5 cellular contexts compared by ENCODE assay signal in genomic region chr1:97540346-97540888, GRCh38.
"Had no signal": no experiment of that assay in that cellular context is flagged by ENCODE, and none has a peak within 500 bp of the region (broad histone marks: within the 10 kb centered on the region; RNA-seq: fewer than 3 reads in every experiment).

No MANE protein-coding gene starts in this region.

- ATAC-seq: HCT116 had no signal

- H3K4me1 ChIP-seq: HAP-1 had no signal

- H3K36me3 ChIP-seq: HAP-1 had no signal

- H3K9ac ChIP-seq: GM23248 had no signal

- H3K27ac ChIP-seq: GM23248 had no signal

- H3K9me3 ChIP-seq: HAP-1 had no signal

- H3K4me3 ChIP-seq: GM23248, HAP-1 had no signal

- H2AFZ ChIP-seq: GM23248 had no signal

- DNase-seq: GM23248, GOT3, KBM-7 had no signal
